1 cellular context compared by ENCODE assay signal in genomic region chr10:95561200-95562177, GRCh38.
TF ChIP-seq lines count a peak whose summit lies in the region.

TSS of gene SORBS1 (minus strand) at chr10:95561371. CDS start at chr10:95441135, 120,236 bp downstream.

TF ChIP-seq in HepG2, 621 proteins besides CTCF, POLR2A, EP300 and RAD21 (continued from another document and continues in another):
- TF ChIP-seq THAP9 (CRISPR knock-in tag; IDR thresholded peaks at IDR 0.05; ENCODE audit: borderline replicate concordance) (no peak), KLF9 (CRISPR knock-in tag; IDR thresholded peaks at IDR 0.05; ENCODE audit: low read depth) (peak; percentile 76), ERF (CRISPR knock-in tag; IDR thresholded peaks at IDR 0.05) (peak; percentile 74), ZNF253 (CRISPR knock-in tag; IDR thresholded peaks at IDR 0.05; ENCODE audit: borderline replicate concordance) (no peak), SNAPC4 (CRISPR knock-in tag; IDR thresholded peaks at IDR 0.05) (no peak; the same call in 1 of the 2 replicates), SOX5 (CRISPR knock-in tag; IDR thresholded peaks at IDR 0.05; ENCODE audit: borderline replicate concordance) (peak; percentile 19; the same call in 1 of the 2 replicates), GZF1 (CRISPR knock-in tag; IDR thresholded peaks at IDR 0.05) (no peak), CAMTA2 (CRISPR knock-in tag; IDR thresholded peaks at IDR 0.05; ENCODE audit: borderline replicate concordance) (no peak), GFI1 (CRISPR knock-in tag; IDR thresholded peaks at IDR 0.05; ENCODE audit: borderline replicate concordance) (peak; percentile 22; the same call in 1 of the 2 replicates), ZFX (CRISPR knock-in tag; IDR thresholded peaks at IDR 0.05; ENCODE audit: low read depth) (peak; percentile 66), KAT2B (IDR thresholded peaks at IDR 0.05; ENCODE audit: borderline replicate concordance, low read depth, low read length) (no peak), SMARCE1 (IDR thresholded peaks at IDR 0.05; ENCODE audit: borderline replicate concordance) (no peak), MAFF (IDR thresholded peaks at IDR 0.05; ENCODE audit: low read depth, low read length) (no peak), ZNF235 (CRISPR knock-in tag; IDR thresholded peaks at IDR 0.05; ENCODE audit: borderline replicate concordance) (no peak), ZNF841 (CRISPR knock-in tag; IDR thresholded peaks at IDR 0.05; ENCODE audit: borderline replicate concordance) (no peak), ELF4 (CRISPR knock-in tag; IDR thresholded peaks at IDR 0.05; ENCODE audit: borderline replicate concordance) (no peak), ATF6 (CRISPR knock-in tag; conservative IDR thresholded peaks at IDR 0.05) (no peak), ZNF569 (CRISPR knock-in tag; IDR thresholded peaks at IDR 0.05; ENCODE audit: borderline replicate concordance) (no peak), ZNF329 (CRISPR knock-in tag; IDR thresholded peaks at IDR 0.05; ENCODE audit: low read depth) (no peak), ZNF816 (CRISPR knock-in tag; IDR thresholded peaks at IDR 0.05; ENCODE audit: borderline replicate concordance) (peak; percentile 42; the same call in 1 of the 2 replicates), ZNF382 (CRISPR knock-in tag; IDR thresholded peaks at IDR 0.05; ENCODE audit: borderline replicate concordance) (no peak), DPF2 (CRISPR knock-in tag; IDR thresholded peaks at IDR 0.05; ENCODE audit: borderline replicate concordance, low read depth) (no peak), KLF13 (CRISPR knock-in tag; IDR thresholded peaks at IDR 0.05) (no peak), ZNF737 (CRISPR knock-in tag; IDR thresholded peaks at IDR 0.05; ENCODE audit: borderline replicate concordance) (no peak), ZNF850 (CRISPR knock-in tag; conservative IDR thresholded peaks at IDR 0.05) (no peak), ZFP41 (CRISPR knock-in tag; IDR thresholded peaks at IDR 0.05; ENCODE audit: borderline replicate concordance) (no peak), CSRNP1 (CRISPR knock-in tag; IDR thresholded peaks at IDR 0.05) (peak; percentile 90), CEBPZ (IDR thresholded peaks at IDR 0.05; ENCODE audit: low read length) (no peak), SUZ12 (IDR thresholded peaks at IDR 0.05; ENCODE audit: low read depth, low read length) (no peak), TEAD2 (CRISPR knock-in tag; IDR thresholded peaks at IDR 0.05) (no peak), NONO (IDR thresholded peaks at IDR 0.05) (no peak), NONO (CRISPR knock-in tag; conservative IDR thresholded peaks at IDR 0.05) (no peak), ZNF546 (CRISPR knock-in tag; conservative IDR thresholded peaks at IDR 0.05) (no peak), MED13 (CRISPR knock-in tag; IDR thresholded peaks at IDR 0.05) (no peak), ZNF589 (CRISPR knock-in tag; conservative IDR thresholded peaks at IDR 0.05) (no peak), FOXA1 (IDR thresholded peaks at IDR 0.05) (no peak), FOXA1 (CRISPR knock-in tag; IDR thresholded peaks at IDR 0.05) (no peak), GABPA (IDR thresholded peaks at IDR 0.05; ENCODE audit: low read depth, low read length) (peak; percentile 28; the same call in 1 of the 2 replicates), GABPA (CRISPR knock-in tag; IDR thresholded peaks at IDR 0.05; ENCODE audit: low read depth) (peak; percentile 31; the same call in 1 of the 2 replicates), YY1 (IDR thresholded peaks at IDR 0.05; ENCODE audit: insufficient read depth, insufficient replicate concordance, low read depth, low read length) (peak; percentile 47), ZHX1 (CRISPR knock-in tag; IDR thresholded peaks at IDR 0.05; ENCODE audit: low read depth) (no peak), ZNF550 (CRISPR knock-in tag; IDR thresholded peaks at IDR 0.05; ENCODE audit: borderline replicate concordance) (no peak), ZZZ3 (CRISPR knock-in tag; IDR thresholded peaks at IDR 0.05; ENCODE audit: borderline replicate concordance) (no peak), DDIT3 (CRISPR knock-in tag; IDR thresholded peaks at IDR 0.05) (no peak), MXI1 (IDR thresholded peaks at IDR 0.05; ENCODE audit: borderline replicate concordance, low read depth, low read length) (peak; percentile 98; the same call in 1 of the 3 replicates)
